Comparison of ENCODE assay signal across 9 cellular contexts in the genomic region with DNA sequence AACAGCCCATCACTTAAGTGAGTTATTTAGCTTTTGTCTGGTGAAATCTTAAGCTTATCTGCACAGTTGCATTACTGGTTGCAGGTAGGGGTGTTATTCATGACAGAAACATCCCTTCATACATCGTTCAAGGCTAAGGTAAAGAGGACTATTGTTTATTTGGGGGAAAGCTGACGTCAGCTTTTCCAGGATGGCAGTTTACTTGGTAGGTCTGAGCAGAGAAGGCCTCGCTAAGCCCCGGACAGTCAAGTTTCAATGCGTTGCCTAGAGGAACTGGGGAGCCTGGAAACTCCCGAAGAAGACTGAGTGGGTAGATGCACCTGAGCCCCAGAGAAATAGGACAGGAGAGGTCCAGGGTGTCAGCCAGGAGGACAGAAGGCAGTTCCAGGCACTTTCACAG. TPM values are rescaled to one million over a fixed set of nuclear protein-coding genes. Genes with fewer than 3 reads are reported as not detected.
DNase-seq lines count a peak whose midpoint lies in the region; ATAC-seq, FAIRE-seq and TF ChIP-seq lines count a peak whose summit lies in the region.
"Had no signal": no experiment of that assay in that cellular context is flagged by ENCODE, and none has a peak within 500 bp of the region (broad histone marks: within the 10 kb centered on the region; RNA-seq: fewer than 3 reads in every experiment).

No MANE protein-coding gene starts in this region.

- DNase-seq in right atrium auricular region (ENCODE audit: low spot score), result no peak
- no peak for DNase-seq in left ventricle myocardium superior
- peak; percentile 47 for DNase-seq in PC-3
- DNase-seq in foreskin keratinocyte, result peak; percentile 63 to 84
- peak; percentile 40 for DNase-seq in urothelium cell line (ENCODE audit: low spot score)
- DNase-seq in NCI-H187 (lab: John Stamatoyannopoulos, UW), result no peak
- no peak for DNase-seq in foreskin melanocyte
- DNase-seq in hypothalamus (lab: John Stamatoyannopoulos, UW), result no peak

- intact Hi-C loops in left ventricle myocardium superior (cut with micrococcal nuclease) (loop anchor here (5.0 kb wide), 2 partner anchors 114 to 184 kb away; a partner anchor contains a TSS), PC-3 (cut with micrococcal nuclease) (no loop called here)

- H3K27ac ChIP-seq in right atrium auricular region (peak overlapping the region; percentile 40 to 87), PC-3 (ENCODE audit: low read length) (peak overlapping the region; percentile 11; the same call in 1 of the 2 replicates), foreskin keratinocyte (no peak overlapping the region)

- BruUV-seq in PC-3 (replicated peaks; lab: Mats Ljungman, UMichigan), result no TSS peak

- no peaks in the 10 kb centered on the region for H3K9me2 ChIP-seq in PC-3 (replicated peaks; ENCODE audit: low read length)

- peaks cover 0 to 61% of the 10 kb centered on the region in 2 donors for H3K4me1 ChIP-seq in right atrium auricular region
- peaks cover 29% of the 10 kb centered on the region for H3K4me1 ChIP-seq in PC-3 (ENCODE audit: insufficient read depth, low read length)
- peaks cover 15% of the 10 kb centered on the region for H3K4me1 ChIP-seq in foreskin keratinocyte

- H3K79me2 ChIP-seq in PC-3 (ENCODE audit: low read length), result peaks cover 58% of the 10 kb centered on the region

- POLR2A ChIA-PET in PC-3 (lab: Charles Lee; ENCODE audit: unreplicated experiment), result interaction anchor here (0.6 kb wide), 1 partner anchor 178 kb away, joined by 4 read pairs; no protein-coding TSS in a partner anchor

- H4K20me1 ChIP-seq in PC-3 (ENCODE audit: low read length), result no peaks in the 10 kb centered on the region

- ATAC-seq in left ventricle myocardium superior, result no peak
- no peak for ATAC-seq in PC-3
- ATAC-seq in foreskin keratinocyte, result peak; percentile 4
- ATAC-seq: GM23338 had no signal

- H3K4me2 ChIP-seq in PC-3 (ENCODE audit: low read length), result peak overlapping the region; percentile 94; the same call in 1 of the 2 replicates
- H3K4me2 ChIP-seq: GM23338 had no signal

- FAIRE-seq in urothelium cell line (lab: Jason Lieb, UNC), result no peak

- H3F3A ChIP-seq in PC-3 (ENCODE audit: low read length, unreplicated experiment), result peaks cover 7% of the 10 kb centered on the region

- H3K27me3 ChIP-seq in right atrium auricular region (no peaks in the 10 kb centered on the region), PC-3 (ENCODE audit: low read length) (no peaks in the 10 kb centered on the region), foreskin keratinocyte (no peaks in the 10 kb centered on the region)

- no peak overlapping the region for H2AFZ ChIP-seq in PC-3 (ENCODE audit: low read length)
- H2AFZ ChIP-seq: GM23338 had no signal

- H3K4me3 ChIP-seq in right atrium auricular region, result no peak overlapping the region
- H3K4me3 ChIP-seq in PC-3 (ENCODE audit: low read length), result no peak overlapping the region
- H3K4me3 ChIP-seq: GM23338 had no signal

- H3K9ac ChIP-seq in PC-3 (ENCODE audit: low read length), result no peak overlapping the region

- H3K36me3 ChIP-seq in right atrium auricular region, result no peaks in the 10 kb centered on the region
- no peaks in the 10 kb centered on the region for H3K36me3 ChIP-seq in PC-3 (ENCODE audit: low read depth, low read length)

- no peaks in the 10 kb centered on the region for H3K9me3 ChIP-seq in right atrium auricular region
- H3K9me3 ChIP-seq in PC-3 (ENCODE audit: low read length), result no peaks in the 10 kb centered on the region

- TF ChIP-seq CTCF in right atrium auricular region (IDR thresholded peaks at IDR 0.05), result no peak
- no peak for TF ChIP-seq CTCF in PC-3 (conservative IDR thresholded peaks at IDR 0.05; ENCODE audit: low read depth, low read length)
- TF ChIP-seq CTCF in foreskin keratinocyte (conservative IDR thresholded peaks at IDR 0.05), result peak; percentile 4

- CTCF ChIA-PET in PC-3 (lab: Charles Lee), result interaction anchor here (0.5 to 0.7 kb wide), 2 partner anchors 186 to 442 kb away, joined by 4 to 7 read pairs; no protein-coding TSS in a partner anchor

RNA-seq across cellular contexts. Expression of a gene that starts 2.2 kb away (rescaled TPM):
- total RNA-seq in right atrium auricular region (not detected), left ventricle myocardium superior (not detected), PC-3 (2014; rRNA removed) (not detected in 2 replicates), foreskin keratinocyte (not detected in 2 replicates)
- not detected in 2 replicates for polyA plus RNA-seq in foreskin keratinocyte
- total RNA-seq: GM23338 had no signal
- polyA plus RNA-seq: GM23338 had no signal

Comparison
In these comparisons a context has a peak if more than half of its experiments do, and no peak if none do; other contexts are left out.
1. DNase-seq: peak in PC-3 (single experiment), foreskin keratinocyte (2 of 2) and urothelium cell line (single experiment); none in right atrium auricular region (single experiment), left ventricle myocardium superior (single experiment), NCI-H187 (0 of 2), foreskin melanocyte (single experiment) and hypothalamus (0 of 51).